ENCODE assay signal across 13 cellular contexts in the genomic region with DNA sequence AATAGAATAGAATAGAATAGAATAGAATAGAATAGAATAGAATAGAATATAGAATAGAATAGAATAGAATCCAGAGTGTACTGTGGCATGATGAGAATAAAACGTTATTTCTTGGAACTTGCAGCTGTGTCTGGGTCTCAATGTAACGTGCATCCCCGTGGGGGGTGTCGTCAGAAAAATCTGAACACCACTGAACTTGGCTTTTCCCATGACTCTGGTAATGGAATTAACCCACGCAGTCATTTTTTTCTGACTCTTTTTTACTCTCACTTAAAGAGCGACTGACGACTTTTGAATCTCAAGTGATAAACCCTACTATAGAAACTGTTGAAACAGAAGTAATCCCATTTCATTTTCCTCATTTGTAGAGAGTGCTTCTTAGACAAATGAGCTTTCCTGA.
"Had no signal": no experiment of that assay in that cellular context is flagged by ENCODE, and none has a peak within 500 bp of the region (broad histone marks: within the 10 kb centered on the region; RNA-seq: fewer than 3 reads in every experiment).

No MANE protein-coding gene starts in this region.

- H3K36me3 ChIP-seq: neural progenitor cell had no signal

- H3K9me3 ChIP-seq: adrenal gland, body of pancreas, esophagus squamous epithelium, pancreas, upper lobe of right lung had no signal

- H3K9me3 Mint-ChIP-seq: activated naive CD4-positive, alpha-beta T cell treated with anti-CD3 and anti-CD28 coated beads, Interleukin-2, amount 10 ng/mL, durations not matched to agents 7 days and 5 days; activated T-helper 2 cell treated with anti-CD3 and anti-CD28 coated beads, Interferon-gamma antibody, Interleukin-2, Interleukin-4, amounts not matched to agents 10 μg/mL and 5 μg/mL and 100 μg/mL, durations not matched to agents 14 hours and 24 hours and 36 hours; neural progenitor cell; T-helper 2 cell treated with Interferon-gamma antibody and Interleukin-4, amounts not matched to agents 5 μg/mL and 100 μg/mL, for 36 hours had no signal

- H3K27me3 Mint-ChIP-seq: activated naive CD4-positive, alpha-beta T cell treated with anti-CD3 and anti-CD28 coated beads, Interleukin-2, amount 10 ng/mL, durations not matched to agents 7 days and 5 days had no signal

- H3K27ac ChIP-seq: adrenal gland, body of pancreas, neural progenitor cell, pancreas, upper lobe of right lung had no signal

- H3K27ac Mint-ChIP-seq: activated naive CD4-positive, alpha-beta T cell treated with anti-CD3 and anti-CD28 coated beads, Interleukin-2, amount 10 ng/mL, durations not matched to agents 7 days and 5 days; activated T-helper 2 cell treated with anti-CD3 and anti-CD28 coated beads, Interferon-gamma antibody, Interleukin-2, Interleukin-4, amounts not matched to agents 10 μg/mL and 5 μg/mL and 100 μg/mL, durations not matched to agents 14 hours and 24 hours and 36 hours; neural progenitor cell; T-helper 2 cell treated with Interferon-gamma antibody and Interleukin-4, amounts not matched to agents 5 μg/mL and 100 μg/mL, for 36 hours had no signal

- DNase-seq: activated naive CD4-positive, alpha-beta T cell treated with anti-CD3 and anti-CD28 coated beads, Interleukin-2, amount 10 ng/mL, durations not matched to agents 7 days and 5 days; adrenal gland; esophagus squamous epithelium; foreskin fibroblast; mesenchymal stem cell; pancreas; SW 1271; upper lobe of right lung had no signal

- H3K4me1 ChIP-seq: body of pancreas, neural progenitor cell, pancreas, upper lobe of right lung had no signal

- ATAC-seq: activated CD4-positive, CD25-positive, alpha-beta regulatory T cell treated with anti-CD3 and anti-CD28 coated beads, Interleukin-2, amount 50 U/mL, for 24 hours; body of pancreas had no signal

- H3K4me1 Mint-ChIP-seq: neural progenitor cell had no signal

- H3K4me3 ChIP-seq: adrenal gland, body of pancreas, esophagus squamous epithelium, neural progenitor cell, pancreas, upper lobe of right lung had no signal

- H3K4me3 Mint-ChIP-seq: activated naive CD4-positive, alpha-beta T cell treated with anti-CD3 and anti-CD28 coated beads, Interleukin-2, amount 10 ng/mL, durations not matched to agents 7 days and 5 days; neural progenitor cell; T-helper 2 cell treated with Interferon-gamma antibody and Interleukin-4, amounts not matched to agents 5 μg/mL and 100 μg/mL, for 36 hours had no signal
